ENCODE assay signal across 24 cellular contexts in genomic region chr5:71982717-71983395, GRCh38.
"Had no signal": no experiment of that assay in that cellular context is flagged by ENCODE, and none has a peak within 500 bp of the region (broad histone marks: within the 10 kb centered on the region; RNA-seq: fewer than 3 reads in every experiment).

No MANE protein-coding gene starts in this region.

- H2AFZ ChIP-seq: parathyroid adenoma had no signal

- H3K9ac ChIP-seq: parathyroid adenoma had no signal

- H3K4me3 ChIP-seq: body of pancreas, left lung, lower lobe of right lung, psoas muscle, sigmoid colon, thoracic aorta, uterus had no signal

- DNase-seq: activated CD4-positive, alpha-beta T cell treated with anti-CD3 and anti-CD28 coated beads for 4 hours; activated CD4-positive, alpha-beta T cell treated with anti-CD3 and anti-CD28 coated beads, Interleukin-2, amount 50 U/mL, for 4 hours; activated CD4-positive, CD25-positive, alpha-beta regulatory T cell; activated naive CD4-positive, alpha-beta T cell; activated T-cell treated with anti-CD3 and anti-CD28 coated beads for 4 hours; activated T-cell treated with anti-CD3 and anti-CD28 coated beads, Interleukin-2, amount 50 U/mL, for 72 hours; aorta; body of pancreas; dermis blood vessel endothelial cell; effector CD4-positive, alpha-beta T cell; glutamatergic neuron; left lung; lower lobe of right lung; mesenchymal stem cell; naive thymus-derived CD8-positive, alpha-beta T cell; occipital lobe; psoas muscle; sigmoid colon; small intestine; stimulated activated CD4-positive, alpha-beta T cell treated with anti-CD3 and anti-CD28 coated beads, Interleukin-4, amount 100 ng/mL, for 24 hours; uterus had no signal

- ATAC-seq: activated T-cell treated with anti-CD3 and anti-CD28 coated beads, Interleukin-2, amount 50 U/mL, for 72 hours; body of pancreas; left lung; lower lobe of right lung; naive thymus-derived CD8-positive, alpha-beta T cell; psoas muscle; stimulated activated effector memory CD8-positive, alpha-beta T cell treated with anti-CD3 and anti-CD28 coated beads, Interleukin-12 subunit alpha, Interleukin-12 subunit beta, amount 100 ng/mL, for 72 hours had no signal

- H3K27me3 ChIP-seq: body of pancreas, left lung, sigmoid colon, uterus had no signal

- H3K9me3 ChIP-seq: lower lobe of right lung, uterus had no signal

- H3K27ac ChIP-seq: body of pancreas, left lung, lower lobe of right lung, parathyroid adenoma, psoas muscle, sigmoid colon, thoracic aorta, uterus had no signal

- H3K79me2 ChIP-seq: parathyroid adenoma had no signal

- H3K4me1 ChIP-seq: body of pancreas, left lung, lower lobe of right lung, parathyroid adenoma, psoas muscle, sigmoid colon, uterus had no signal

- H3K36me3 ChIP-seq: left lung, lower lobe of right lung, sigmoid colon, thoracic aorta, uterus had no signal
